1 cellular context compared by ENCODE assay signal in the genomic region with DNA sequence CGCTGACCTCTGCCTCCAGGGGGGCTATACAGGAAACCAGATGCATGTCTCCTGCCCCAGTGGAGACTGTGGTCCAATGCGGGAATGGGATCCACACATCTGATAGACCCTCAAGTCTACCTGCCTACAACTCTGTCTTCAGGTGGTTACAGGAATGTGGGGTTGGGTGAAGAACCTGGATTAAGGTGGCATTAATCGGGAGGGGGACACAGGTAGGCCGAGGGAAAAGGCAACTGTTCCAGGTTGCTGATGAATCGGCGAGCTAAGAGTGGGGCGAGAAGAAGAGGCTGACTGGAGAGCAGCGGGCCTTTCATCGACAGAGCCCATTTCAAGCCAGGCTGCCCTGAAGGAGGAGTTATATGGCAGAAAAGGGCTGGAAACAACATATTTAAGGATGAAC.
TF ChIP-seq lines count a peak whose summit lies in the region.

No MANE protein-coding gene starts in this region.

TF ChIP-seq in SK-N-SH treated with all-trans-retinoic acid at 6 μM for 48 hours, 23 proteins besides CTCF, POLR2A, EP300 and RAD21 (continued from another document):
- TF ChIP-seq, protein P1, sequence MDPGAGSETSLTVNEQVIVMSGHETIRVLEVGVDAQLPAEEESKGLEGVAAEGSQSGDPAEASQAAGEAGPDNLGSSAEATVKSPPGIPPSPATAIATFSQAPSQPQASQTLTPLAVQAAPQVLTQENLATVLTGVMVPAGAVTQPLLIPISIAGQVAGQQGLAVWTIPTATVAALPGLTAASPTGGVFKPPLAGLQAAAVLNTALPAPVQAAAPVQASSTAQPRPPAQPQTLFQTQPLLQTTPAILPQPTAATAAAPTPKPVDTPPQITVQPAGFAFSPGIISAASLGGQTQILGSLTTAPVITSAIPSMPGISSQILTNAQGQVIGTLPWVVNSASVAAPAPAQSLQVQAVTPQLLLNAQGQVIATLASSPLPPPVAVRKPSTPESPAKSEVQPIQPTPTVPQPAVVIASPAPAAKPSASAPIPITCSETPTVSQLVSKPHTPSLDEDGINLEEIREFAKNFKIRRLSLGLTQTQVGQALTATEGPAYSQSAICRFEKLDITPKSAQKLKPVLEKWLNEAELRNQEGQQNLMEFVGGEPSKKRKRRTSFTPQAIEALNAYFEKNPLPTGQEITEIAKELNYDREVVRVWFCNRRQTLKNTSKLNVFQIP (CRISPR knock-in tag; IDR thresholded peaks at IDR 0.05; ENCODE audit: borderline replicate concordance, low read depth) = no peak
- TF ChIP-seq ZFP3 (CRISPR knock-in tag; IDR thresholded peaks at IDR 0.05) = no peak
- TF ChIP-seq, protein P2, sequence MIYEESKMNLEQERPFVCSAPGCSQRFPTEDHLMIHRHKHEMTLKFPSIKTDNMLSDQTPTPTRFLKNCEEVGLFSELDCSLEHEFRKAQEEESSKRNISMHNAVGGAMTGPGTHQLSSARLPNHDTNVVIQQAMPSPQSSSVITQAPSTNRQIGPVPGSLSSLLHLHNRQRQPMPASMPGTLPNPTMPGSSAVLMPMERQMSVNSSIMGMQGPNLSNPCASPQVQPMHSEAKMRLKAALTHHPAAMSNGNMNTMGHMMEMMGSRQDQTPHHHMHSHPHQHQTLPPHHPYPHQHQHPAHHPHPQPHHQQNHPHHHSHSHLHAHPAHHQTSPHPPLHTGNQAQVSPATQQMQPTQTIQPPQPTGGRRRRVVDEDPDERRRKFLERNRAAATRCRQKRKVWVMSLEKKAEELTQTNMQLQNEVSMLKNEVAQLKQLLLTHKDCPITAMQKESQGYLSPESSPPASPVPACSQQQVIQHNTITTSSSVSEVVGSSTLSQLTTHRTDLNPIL (CRISPR knock-in tag; IDR thresholded peaks at IDR 0.05; ENCODE audit: low read depth) = no peak
- TF ChIP-seq, protein P3, sequence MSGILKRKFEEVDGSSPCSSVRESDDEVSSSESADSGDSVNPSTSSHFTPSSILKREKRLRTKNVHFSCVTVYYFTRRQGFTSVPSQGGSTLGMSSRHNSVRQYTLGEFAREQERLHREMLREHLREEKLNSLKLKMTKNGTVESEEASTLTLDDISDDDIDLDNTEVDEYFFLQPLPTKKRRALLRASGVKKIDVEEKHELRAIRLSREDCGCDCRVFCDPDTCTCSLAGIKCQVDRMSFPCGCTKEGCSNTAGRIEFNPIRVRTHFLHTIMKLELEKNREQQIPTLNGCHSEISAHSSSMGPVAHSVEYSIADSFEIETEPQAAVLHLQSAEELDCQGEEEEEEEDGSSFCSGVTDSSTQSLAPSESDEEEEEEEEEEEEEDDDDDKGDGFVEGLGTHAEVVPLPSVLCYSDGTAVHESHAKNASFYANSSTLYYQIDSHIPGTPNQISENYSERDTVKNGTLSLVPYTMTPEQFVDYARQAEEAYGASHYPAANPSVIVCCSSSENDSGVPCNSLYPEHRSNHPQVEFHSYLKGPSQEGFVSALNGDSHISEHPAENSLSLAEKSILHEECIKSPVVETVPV (CRISPR knock-in tag; IDR thresholded peaks at IDR 0.05) = no peak
- no peak for TF ChIP-seq ISL1 (CRISPR knock-in tag; IDR thresholded peaks at IDR 0.05)
- no peak for TF ChIP-seq ZNF8 (CRISPR knock-in tag; IDR thresholded peaks at IDR 0.05)
- TF ChIP-seq ZNF70 (CRISPR knock-in tag; IDR thresholded peaks at IDR 0.05) = no peak
- TF ChIP-seq OSR1 (CRISPR knock-in tag; IDR thresholded peaks at IDR 0.05) = no peak
- TF ChIP-seq BACH2 (CRISPR knock-in tag; IDR thresholded peaks at IDR 0.05; ENCODE audit: borderline replicate concordance) = no peak
- no peak for TF ChIP-seq ZFP30 (CRISPR knock-in tag; IDR thresholded peaks at IDR 0.05)
- TF ChIP-seq TOX (CRISPR knock-in tag; IDR thresholded peaks at IDR 0.05; ENCODE audit: borderline replicate concordance) = no peak
TF ChIP-seq in SK-N-SH treated with all-trans-retinoic acid at 6 μM for 48 hours: peak in this region for 0.
